8 cellular contexts compared by ENCODE assay signal in genomic region chr6:158645064-158646022, GRCh38. TPM values are rescaled to one million over a fixed set of nuclear protein-coding genes. Genes with fewer than 3 reads are reported as not detected.
DNase-seq lines count a peak whose midpoint lies in the region; ATAC-seq, FAIRE-seq and TF ChIP-seq lines count a peak whose summit lies in the region.

No MANE protein-coding gene starts in this region.

- H3K4me3 ChIP-seq in endocrine pancreas (ENCODE audit: control insufficient read depth, insufficient read depth, low read length) = peak overlapping the region; percentile 79

- H3K27me3 ChIP-seq in endocrine pancreas (ENCODE audit: control insufficient read depth, insufficient read depth, low read length) = no peaks in the 10 kb centered on the region

- H3K36me3 ChIP-seq in endocrine pancreas (ENCODE audit: control insufficient read depth, insufficient read depth, low read length) = no peaks in the 10 kb centered on the region

- no peak for DNase-seq in GM19239 (ENCODE audit: insufficient read length, low spot score)
- DNase-seq in RPMI7951 (ENCODE audit: low read depth) = peak; percentile 14
- peak; percentile 22 for DNase-seq in omental fat pad (ENCODE audit: low spot score)
- no peak for DNase-seq in C1 segment of cervical spinal cord (lab: John Stamatoyannopoulos, UW)
- DNase-seq in activated gamma-delta T cell (lab: John Stamatoyannopoulos, UW) = no peak

- H3K9me3 ChIP-seq in endocrine pancreas (ENCODE audit: control insufficient read depth, low read length) = no peaks in the 10 kb centered on the region

- peaks cover 30% of the 10 kb centered on the region for H3K4me1 ChIP-seq in endocrine pancreas (ENCODE audit: control insufficient read depth, insufficient read depth, low read length)

- FAIRE-seq in GM19239 (lab: Jason Lieb, UNC) = peak; percentile 39

- no peak overlapping the region for H3K9ac ChIP-seq in endocrine pancreas (ENCODE audit: control insufficient read depth, insufficient read depth, low read length)

- ATAC-seq in omental fat pad (ENCODE audit: low FRiP score) (no peak), HG03135 (IDR thresholded peaks at IDR 0.05; ENCODE audit: unreplicated experiment) (no peak), HG03108 (IDR thresholded peaks at IDR 0.05; ENCODE audit: unreplicated experiment) (no peak)

- no peak for TF ChIP-seq CTCF in omental fat pad (IDR thresholded peaks at IDR 0.05)

RNA-seq across cellular contexts. Expression of gene DYNLT1, which starts 0.8 kb away (rescaled TPM):
- total RNA-seq in RPMI7951 (2014; rRNA removed; shearing (Covaris generic)) = 163 and 195 TPM in 2 replicates
- total RNA-seq in omental fat pad = 10 to 100 TPM; 43.8 to 70.4 (median 60.7) TPM

RNA-seq across cellular contexts. Expression of gene SYTL3, which starts 4.5 kb away (rescaled TPM):
- 4.1 and 6.2 TPM in 2 replicates for total RNA-seq in RPMI7951 (2014; rRNA removed; shearing (Covaris generic))
- 10 to 100 TPM in 1 of 4 donors, 1 to 10 TPM in 3; 5.3 to 16.3 (median 6.8) TPM for total RNA-seq in omental fat pad

Comparison
In these comparisons a context has a peak if more than half of its experiments do, and no peak if none do; other contexts are left out.
1. DNase-seq: peak in RPMI7951 (single experiment) and omental fat pad (single experiment); none in GM19239 (single experiment), C1 segment of cervical spinal cord (0 of 14) and activated gamma-delta T cell (single experiment).